8 cellular contexts compared by ENCODE assay signal in the genomic region with DNA sequence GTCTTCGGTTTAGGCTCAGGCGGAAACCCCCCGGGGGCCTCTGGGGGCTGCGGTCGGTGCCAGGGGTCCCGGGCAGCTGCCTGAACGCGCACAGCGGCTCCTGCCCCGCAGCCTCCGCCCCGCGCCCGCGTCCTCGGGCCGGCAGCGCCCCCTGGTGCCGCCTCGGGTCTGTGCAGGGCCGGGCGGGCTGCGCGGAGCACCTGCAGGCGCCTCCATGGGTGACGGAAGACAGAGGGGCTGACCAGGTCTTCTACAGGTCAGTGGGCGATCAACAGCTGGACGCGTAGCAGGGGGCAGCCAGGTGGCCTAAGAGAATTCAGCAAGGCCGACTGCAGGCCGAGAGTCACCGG.
DNase-seq lines count a peak whose midpoint lies in the region; ATAC-seq and TF ChIP-seq lines count a peak whose summit lies in the region.
"Not testable (repeated sequence)": the region's sequence is repeated elsewhere in the genome, so short reads cannot be mapped to it uniquely, and the experiment has no call there.

No MANE protein-coding gene starts in this region.

- H3K4me3 Mint-ChIP-seq in CD4-positive, alpha-beta T cell = not testable (repeated sequence)

- H3K27ac Mint-ChIP-seq in CD4-positive, alpha-beta T cell = not testable (repeated sequence)

- TF ChIP-seq CTCF in CD4-positive, alpha-beta T cell (IDR thresholded peaks at IDR 0.05); WERI-Rb-1 (IDR thresholded peaks at IDR 0.05; ENCODE audit: low read depth, low read length); cardiac fibroblast (IDR thresholded peaks at IDR 0.05; ENCODE audit: low read depth, low read length); spleen (IDR thresholded peaks at IDR 0.05 in 8 of 11, conservative IDR thresholded peaks at IDR 0.05 in 3 of 11): not testable (repeated sequence)

- H3K27me3 Mint-ChIP-seq in CD4-positive, alpha-beta T cell = not testable (repeated sequence)

- not testable (repeated sequence) for H3K9me3 Mint-ChIP-seq in CD4-positive, alpha-beta T cell

- H3K36me3 ChIP-seq in WERI-Rb-1, spleen: not testable (repeated sequence)

- H3K4me1 ChIP-seq in spleen = not testable (repeated sequence)

- WGBS in spleen, 5 donors = 0 to 6% (median 1%) methylated on average over 1 to 9 of the region's 32 CpGs

- not testable (repeated sequence) for H3K9me3 ChIP-seq in CD4-positive, alpha-beta T cell (ENCODE audit: control insufficient read depth, low read length); WERI-Rb-1 (ENCODE audit: severe bottlenecking); spleen

- CTCF ChIA-PET in CD4-positive, alpha-beta T cell (lab: Charles Lee) = not testable (repeated sequence)

- not testable (repeated sequence) for TF ChIP-seq POLR2A in spleen (IDR thresholded peaks at IDR 0.05)

- H3K36me3 Mint-ChIP-seq in CD4-positive, alpha-beta T cell (ENCODE audit: low read depth) = not testable (repeated sequence)

- H3K27ac ChIP-seq in CD4-positive, alpha-beta T cell (ENCODE audit: low read depth, low read length); WERI-Rb-1; spleen: not testable (repeated sequence)

- H3K27me3 ChIP-seq in CD4-positive, alpha-beta T cell (ENCODE audit: control insufficient read depth, insufficient read depth, low read length); WERI-Rb-1 (ENCODE audit: insufficient read depth, low read depth, severe bottlenecking); spleen (replicated peaks in 1 of 7): not testable (repeated sequence)

- POLR2A ChIA-PET in CD4-positive, alpha-beta T cell (lab: Charles Lee) = not testable (repeated sequence)

- DNase-seq in CD4-positive, alpha-beta T cell; WERI-Rb-1; cardiac fibroblast (ENCODE audit: low read depth in 2 of 2); left lobe of liver (ENCODE audit: low spot score); spleen: not testable (repeated sequence)

- H3K4me1 Mint-ChIP-seq in CD4-positive, alpha-beta T cell (ENCODE audit: low read depth) = not testable (repeated sequence)

- intact Hi-C loops in CD4-positive, alpha-beta T cell (cut with DNase I, micrococcal nuclease) = loop anchor here in 1 of 2 experiments (5.0 kb wide), 1 partner anchor 68 kb away; no protein-coding TSS in a partner anchor
- intact Hi-C loops in spleen (cut with DNase I; ENCODE audit: low total_unique reads) = not testable (repeated sequence)

- H3K4me3 ChIP-seq in WERI-Rb-1 (ENCODE audit: low read depth, low read length) (peak overlapping the region; percentile 22; the same call in 1 of the 2 replicates), cardiac fibroblast (replicated peaks in 1 of 2; ENCODE audit: low read depth in 2 of 2, low read length in 2 of 2) (peak overlapping the region; percentile 27 to 41), spleen (peak overlapping the region in 7 of 8 donors; percentile 28 to 63 (median 37))

- peak; percentile 95 for ATAC-seq in CD4-positive, alpha-beta T cell (ENCODE audit: poor library complexity)
- ATAC-seq in GM19372 (IDR thresholded peaks at IDR 0.05; ENCODE audit: low read depth, unreplicated experiment) (peak; percentile 91), HG02642 (IDR thresholded peaks at IDR 0.05; ENCODE audit: poor library complexity, unreplicated experiment) (peak; percentile 91), HG03457 (IDR thresholded peaks at IDR 0.05; ENCODE audit: unreplicated experiment) (peak; percentile 65), left lobe of liver (peak; percentile 94)
